ENCODE assay signal across 14 cellular contexts in genomic region chr2:56372071-56372656, GRCh38.
"Had no signal": no experiment of that assay in that cellular context is flagged by ENCODE, and none has a peak within 500 bp of the region (broad histone marks: within the 10 kb centered on the region; RNA-seq: fewer than 3 reads in every experiment).

No MANE protein-coding gene starts in this region.

- H2AFZ ChIP-seq: parathyroid adenoma had no signal

- H3K36me3 Mint-ChIP-seq: activated naive CD8-positive, alpha-beta T cell treated with anti-CD3 and anti-CD28 coated beads for 36 hours; brain; naive B cell; stimulated activated memory B cell treated with anti-CD40 and anti-IgM and Interleukin-4, amounts not matched to agents 10 μg/mL and 1 μg/mL and 100 μg/mL, for 72 hours had no signal

- H3K27ac Mint-ChIP-seq: activated CD4-positive, alpha-beta T cell treated with anti-CD3 and anti-CD28 coated beads, Interleukin-2, amount 10 ng/mL, durations not matched to agents 7 days and 5 days; activated naive CD8-positive, alpha-beta T cell treated with anti-CD3 and anti-CD28 coated beads for 36 hours; brain; dendritic cell treated with granulocyte-macrophage colony-stimulating factor and Interleukin-4, amounts not matched to agents 40 ng/mL and 50 ng/mL, for 4 days; naive B cell; stimulated activated memory B cell treated with anti-CD40 and anti-IgM and Interleukin-4, amounts not matched to agents 10 μg/mL and 1 μg/mL and 100 μg/mL, for 72 hours; T-helper 2 cell treated with Interferon-gamma antibody and Interleukin-4, amounts not matched to agents 5 μg/mL and 100 μg/mL, for 36 hours had no signal

- H3K4me1 ChIP-seq: parathyroid adenoma had no signal

- ATAC-seq: left lobe of liver; stimulated activated memory B cell treated with anti-CD40 and anti-IgM and Interleukin-4, amounts not matched to agents 10 μg/mL and 1 μg/mL and 100 μg/mL, for 72 hours had no signal

- H3K27ac ChIP-seq: parathyroid adenoma had no signal

- H3K4me3 Mint-ChIP-seq: activated CD4-positive, alpha-beta T cell treated with anti-CD3 and anti-CD28 coated beads, Interleukin-2, amount 10 ng/mL, durations not matched to agents 7 days and 5 days; activated naive CD8-positive, alpha-beta T cell treated with anti-CD3 and anti-CD28 coated beads for 36 hours; brain; dendritic cell treated with granulocyte-macrophage colony-stimulating factor and Interleukin-4, amounts not matched to agents 40 ng/mL and 50 ng/mL, for 4 days; naive B cell; stimulated activated memory B cell treated with anti-CD40 and anti-IgM and Interleukin-4, amounts not matched to agents 10 μg/mL and 1 μg/mL and 100 μg/mL, for 72 hours; T-helper 2 cell treated with Interferon-gamma antibody and Interleukin-4, amounts not matched to agents 5 μg/mL and 100 μg/mL, for 36 hours had no signal

- H3K79me2 ChIP-seq: parathyroid adenoma had no signal

- H3K9me3 Mint-ChIP-seq: brain had no signal

- H3K9ac ChIP-seq: parathyroid adenoma had no signal

- H3K4me1 Mint-ChIP-seq: activated CD4-positive, alpha-beta T cell treated with anti-CD3 and anti-CD28 coated beads, Interleukin-2, amount 10 ng/mL, durations not matched to agents 7 days and 5 days; activated naive CD8-positive, alpha-beta T cell treated with anti-CD3 and anti-CD28 coated beads for 36 hours; brain; naive B cell had no signal

- H3K27me3 Mint-ChIP-seq: activated CD4-positive, alpha-beta T cell treated with anti-CD3 and anti-CD28 coated beads, Interleukin-2, amount 10 ng/mL, durations not matched to agents 7 days and 5 days; activated naive CD8-positive, alpha-beta T cell treated with anti-CD3 and anti-CD28 coated beads for 36 hours; brain; dendritic cell treated with granulocyte-macrophage colony-stimulating factor and Interleukin-4, amounts not matched to agents 40 ng/mL and 50 ng/mL, for 4 days; naive B cell; stimulated activated memory B cell treated with anti-CD40 and anti-IgM and Interleukin-4, amounts not matched to agents 10 μg/mL and 1 μg/mL and 100 μg/mL, for 72 hours had no signal

- DNase-seq: activated CD4-positive, alpha-beta T cell treated with anti-CD3 and anti-CD28 coated beads, Interleukin-2, amount 10 ng/mL, durations not matched to agents 7 days and 5 days; activated CD8-positive, alpha-beta memory T cell treated with anti-CD3 and anti-CD28 coated beads for 24 hours; activated gamma-delta T cell treated with Interleukin-2 at 50 U/mL for 16 hours; activated naive CD8-positive, alpha-beta T cell treated with anti-CD3 and anti-CD28 coated beads for 36 hours; amygdala; cerebellar nuclear complex; effector memory CD4-positive, alpha-beta T cell; naive B cell had no signal
